ENCODE assay signal across 12 cellular contexts in genomic region chr17:29107933-29108805, GRCh38.
DNase-seq lines count a peak whose midpoint lies in the region; ATAC-seq, FAIRE-seq and TF ChIP-seq lines count a peak whose summit lies in the region.
"Had no signal": no experiment of that assay in that cellular context is flagged by ENCODE, and none has a peak within 500 bp of the region (broad histone marks: within the 10 kb centered on the region; RNA-seq: fewer than 3 reads in every experiment).

No MANE protein-coding gene starts in this region.

- peaks cover 4% of the 10 kb centered on the region for H3K36me3 Mint-ChIP-seq in activated naive CD8-positive, alpha-beta T cell treated with anti-CD3 and anti-CD28 coated beads for 36 hours
- peaks cover 8% of the 10 kb centered on the region for H3K36me3 Mint-ChIP-seq in activated naive CD8-positive, alpha-beta T cell treated with anti-CD3 and anti-CD28 coated beads, Interleukin-2, amount 50 U/mL, for 24 hours (ENCODE audit: low read depth)

- DNase-seq in activated naive CD8-positive, alpha-beta T cell treated with anti-CD3 and anti-CD28 coated beads for 36 hours, result no peak
- DNase-seq in activated naive CD8-positive, alpha-beta T cell treated with anti-CD3 and anti-CD28 coated beads, Interleukin-2, amount 50 U/mL, for 24 hours, result no peak
- DNase-seq in GM12878 (ENCODE audit: low read depth, low spot score) (no peak), left lung (peak in 1 of 2 donors; percentile 65), GM10248 (ENCODE audit: extremely low spot score) (no peak)
- DNase-seq in activated naive CD4-positive, alpha-beta T cell treated with anti-CD3 and anti-CD28 coated beads, Interleukin-2, amount 50 U/mL, for 16 hours, result no peak
- DNase-seq in activated CD4-positive, alpha-beta T cell treated with anti-CD3 and anti-CD28 coated beads, Interleukin-2, amount 50 U/mL, for 1 hour, result no peak
- DNase-seq: islet precursor cell; NCI-H2029 treated with DMSO at 0.1 percent for 48 hours; stimulated activated CD4-positive, alpha-beta T cell treated with anti-CD3 and anti-CD28 coated beads, Interleukin-4, amount 100 ng/mL, for 1 hour had no signal

- no peak for FAIRE-seq in GM12878 (lab: Jason Lieb, UNC)
- FAIRE-seq: GM18507 had no signal

- SMC1A ChIA-PET in GM12878 (lab: Charles Lee; ENCODE audit: uncharacterized antibody, unreplicated experiment), result interaction anchor here (1.2 kb wide), 1 partner anchor 143 kb away, joined by 5 read pairs; no protein-coding TSS in a partner anchor

- RAD21 ChIA-PET in GM12878 (lab: Charles Lee; ENCODE audit: unreplicated experiment), result interaction anchor here (1.0 to 3.1 kb wide), 2 partner anchors 142 to 143 kb away, joined by 3 to 17 read pairs; no protein-coding TSS in a partner anchor

- TF ChIP-seq EP300 in GM12878 (IDR thresholded peaks at IDR 0.05; ENCODE audit: borderline replicate concordance in 1 of 2, control insufficient read depth in 1 of 2, low read depth in 2 of 2, low read length in 2 of 2), result no peak

- no peak overlapping the region for H3K4me3 ChIP-seq in GM12878
- H3K4me3 ChIP-seq in left lung, result no peak overlapping the region
- no peak overlapping the region for H3K4me3 ChIP-seq in urinary bladder (ENCODE audit: low read depth, low read length)

- no peaks in the 10 kb centered on the region for H3K27me3 Mint-ChIP-seq in activated naive CD8-positive, alpha-beta T cell treated with anti-CD3 and anti-CD28 coated beads for 36 hours
- H3K27me3 Mint-ChIP-seq in activated naive CD8-positive, alpha-beta T cell treated with anti-CD3 and anti-CD28 coated beads, Interleukin-2, amount 50 U/mL, for 24 hours, result no peaks in the 10 kb centered on the region

- H2AFZ ChIP-seq in GM12878 (ENCODE audit: control insufficient read depth, low read depth, low read length), result no peak overlapping the region

- no peak for TF ChIP-seq CTCF in GM12878 (IDR thresholded peaks at IDR 0.05 in 2 of 3, conservative IDR thresholded peaks at IDR 0.05 in 1 of 3; ENCODE audit: control insufficient read depth in 2 of 3, extremely low read depth in 1 of 3, insufficient read depth in 1 of 3, low read depth in 3 of 3, low read length in 3 of 3)
- no peak for TF ChIP-seq CTCF in left lung (IDR thresholded peaks at IDR 0.05)
- TF ChIP-seq CTCF in GM10248 (IDR thresholded peaks at IDR 0.05; ENCODE audit: control extremely low read depth, extremely low read depth, low read depth, missing control alignments), result no peak

- no peaks in the 10 kb centered on the region for H3K79me2 ChIP-seq in GM12878 (ENCODE audit: control insufficient read depth, insufficient read depth, low read length)

- no peak overlapping the region for H3K9ac ChIP-seq in GM12878 (ENCODE audit: control insufficient read depth, insufficient read depth, low read length)

- no peak overlapping the region for H3K4me2 ChIP-seq in GM12878 (ENCODE audit: control insufficient read depth, insufficient read depth)

- H3K36me3 ChIP-seq in GM12878 (ENCODE audit: control insufficient read depth in 2 of 2, insufficient read depth in 2 of 2, low read length in 1 of 2) (peaks cover 11 to 13% of the 10 kb centered on the region in 2 experiments; a peak in 3 of 4 replicates), left lung (peaks cover 0 to 91% of the 10 kb centered on the region in 2 donors), urinary bladder (ENCODE audit: insufficient read depth) (no peaks in the 10 kb centered on the region)

- in situ Hi-C loops in GM12878 (cut with MboI), result no loop called here

- POLR2A ChIA-PET in GM12878 (lab: Charles Lee), result no interaction called here
- POLR2A ChIA-PET in GM10248 (lab: Yijun Ruan, JAX), result interaction anchor here (0.5 kb wide), 1 partner anchor 356 kb away, joined by 5 read pairs; no protein-coding TSS in a partner anchor

- ATAC-seq in activated naive CD8-positive, alpha-beta T cell treated with anti-CD3 and anti-CD28 coated beads, Interleukin-2, amount 50 U/mL, for 24 hours, result no peak
- ATAC-seq in GM12878, result no peak
- ATAC-seq in left lung, result peak; percentile 85

- CTCF ChIA-PET in GM12878 (lab: Yijun Ruan, JAX), result interaction anchor here (1.2 to 17.7 kb wide), 3 partner anchors 9 to 144 kb away, joined by 4 to 415 read pairs (median 16); no protein-coding TSS in a partner anchor
- CTCF ChIA-PET in GM10248 (lab: Yijun Ruan, JAX), result interaction anchor here (1.1 to 5.4 kb wide), 5 partner anchors 8 to 155 kb away, joined by 3 to 30 read pairs (median 6); no protein-coding TSS in a partner anchor

- H3K27ac ChIP-seq in GM12878 (ENCODE audit: control insufficient read depth, insufficient read depth) (no peak overlapping the region), left lung (peak overlapping the region; percentile 59 to 65), urinary bladder (ENCODE audit: low read depth) (peak overlapping the region; percentile 44)

- BruUV-seq in GM12878 (replicated peaks; lab: Mats Ljungman, UMichigan), result TSS peak; percentile 43

- no peak overlapping the region for H3K4me3 Mint-ChIP-seq in activated naive CD8-positive, alpha-beta T cell treated with anti-CD3 and anti-CD28 coated beads for 36 hours
- H3K4me3 Mint-ChIP-seq in activated naive CD8-positive, alpha-beta T cell treated with anti-CD3 and anti-CD28 coated beads, Interleukin-2, amount 50 U/mL, for 24 hours, result no peak overlapping the region

- H3K4me1 Mint-ChIP-seq in activated naive CD8-positive, alpha-beta T cell treated with anti-CD3 and anti-CD28 coated beads for 36 hours, result no peaks in the 10 kb centered on the region
- H3K4me1 Mint-ChIP-seq in activated naive CD8-positive, alpha-beta T cell treated with anti-CD3 and anti-CD28 coated beads, Interleukin-2, amount 50 U/mL, for 24 hours, result peaks cover 1% of the 10 kb centered on the region

- intact Hi-C loops in GM12878 (cut with micrococcal nuclease; ENCODE audit: unreplicated experiment), result no loop called here
- intact Hi-C loops in left lung (cut with DNase I), result no loop called here

- H3K9me3 Mint-ChIP-seq in activated naive CD8-positive, alpha-beta T cell treated with anti-CD3 and anti-CD28 coated beads for 36 hours, result no peaks in the 10 kb centered on the region
- H3K9me3 Mint-ChIP-seq in activated naive CD8-positive, alpha-beta T cell treated with anti-CD3 and anti-CD28 coated beads, Interleukin-2, amount 50 U/mL, for 24 hours, result no peaks in the 10 kb centered on the region

- no peaks in the 10 kb centered on the region for H3K9me3 ChIP-seq in GM12878 (replicated peaks; ENCODE audit: control insufficient read depth, insufficient read depth, low read length)
- H3K9me3 ChIP-seq in left lung, result no peaks in the 10 kb centered on the region

- H3K27me3 ChIP-seq in GM12878 (replicated peaks in 1 of 2; ENCODE audit: control insufficient read depth in 2 of 2, insufficient read depth in 2 of 2, low read length in 1 of 2) (no peaks in the 10 kb centered on the region), left lung (no peaks in the 10 kb centered on the region)

- TF ChIP-seq RAD21 in GM12878 (IDR thresholded peaks at IDR 0.05; ENCODE audit: insufficient read depth, low read depth, low read length), result no peak

- 76% methylated on average over 10 of the region's 10 CpGs for WGBS in GM12878 (ENCODE audit: insufficient coverage, insufficient replicate concordance, low lambda C conversion rate, missing lambda C conversion rate)
- 80% methylated on average over 10 of the region's 10 CpGs for WGBS in urinary bladder

- H3K4me1 ChIP-seq in GM12878 (ENCODE audit: control insufficient read depth, insufficient read depth, low read length) (no peaks in the 10 kb centered on the region), left lung (peaks cover 4 to 35% of the 10 kb centered on the region in 2 donors), urinary bladder (ENCODE audit: insufficient read depth) (no peaks in the 10 kb centered on the region)

- peak overlapping the region; percentile 63 for H3K27ac Mint-ChIP-seq in activated naive CD8-positive, alpha-beta T cell treated with anti-CD3 and anti-CD28 coated beads for 36 hours
- H3K27ac Mint-ChIP-seq in activated naive CD8-positive, alpha-beta T cell treated with anti-CD3 and anti-CD28 coated beads, Interleukin-2, amount 50 U/mL, for 24 hours, result no peak overlapping the region

- TF ChIP-seq POLR2A in GM12878 (IDR thresholded peaks at IDR 0.05; ENCODE audit: low read depth, low read length), result no peak

- no peaks in the 10 kb centered on the region for H4K20me1 ChIP-seq in GM12878 (ENCODE audit: control insufficient read depth, insufficient read depth)

TF ChIP-seq in GM12878, 131 proteins besides CTCF, POLR2A, EP300 and RAD21 (continues in another document):
- no peak for TF ChIP-seq MXI1 (IDR thresholded peaks at IDR 0.05; ENCODE audit: low read depth, low read length)
- no peak for TF ChIP-seq SUPT20H (IDR thresholded peaks at IDR 0.05; ENCODE audit: borderline replicate concordance, control insufficient read depth, low read depth, low read length)
- TF ChIP-seq USF2 (IDR thresholded peaks at IDR 0.05; ENCODE audit: borderline replicate concordance, low read depth, low read length), result no peak
- TF ChIP-seq RFX5 (IDR thresholded peaks at IDR 0.05; ENCODE audit: low read depth, low read length), result no peak
- no peak for TF ChIP-seq HDGF (IDR thresholded peaks at IDR 0.05)
